Comparison of ENCODE assay signal across 16 cellular contexts in the genomic region with DNA sequence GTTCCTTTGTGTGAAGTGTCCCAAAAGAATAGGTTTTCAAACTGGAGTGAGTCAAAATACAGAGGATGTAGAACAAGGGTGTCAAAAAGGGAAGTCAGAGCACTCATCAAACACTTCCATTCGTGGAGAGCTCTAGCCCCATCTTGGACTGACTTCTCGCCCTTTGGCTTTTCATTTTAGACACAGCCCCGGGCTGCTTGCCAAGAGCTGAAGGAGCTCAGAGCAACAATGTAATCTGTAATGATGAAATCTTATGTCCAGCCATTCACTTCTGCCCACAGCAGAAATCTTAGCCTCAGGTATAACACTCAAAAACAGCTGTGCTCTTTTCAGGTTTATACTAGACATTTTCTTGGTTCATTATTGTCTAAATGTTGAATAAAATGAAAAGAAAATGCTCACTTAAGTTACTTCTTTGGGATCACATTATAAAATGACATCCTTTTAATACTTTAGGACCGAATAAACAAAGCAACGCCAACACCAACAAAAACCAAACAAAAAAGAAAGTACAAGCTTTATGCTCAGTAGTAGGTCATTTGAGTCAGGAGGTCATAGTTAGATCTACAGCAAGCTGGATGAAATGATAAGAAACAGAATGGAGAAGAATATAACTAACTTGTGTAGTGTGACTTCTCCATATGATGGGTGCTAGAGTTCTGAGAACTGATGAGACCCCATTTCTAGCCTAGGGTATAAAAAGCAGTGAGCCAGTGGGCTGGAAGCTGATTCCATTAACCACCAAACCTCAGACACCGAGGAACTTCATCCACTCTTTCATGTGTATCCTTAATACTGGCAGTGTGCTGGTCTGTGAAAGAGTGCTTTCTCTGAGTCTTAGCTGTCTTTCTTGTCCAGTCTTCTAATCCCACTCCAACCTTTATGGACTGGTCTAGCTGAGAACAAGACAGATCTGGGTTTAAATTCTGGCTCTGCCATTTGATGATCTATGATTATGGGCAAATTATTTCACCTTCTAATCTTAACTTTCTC.
A peak's percentile ranks its signal among the peaks of the same experiment; 100 is the strongest.
DNase-seq lines count a peak whose midpoint lies in the region; ATAC-seq, FAIRE-seq and TF ChIP-seq lines count a peak whose summit lies in the region.
"Had no signal": no experiment of that assay in that cellular context is flagged by ENCODE, and none has a peak within 500 bp of the region (broad histone marks: within the 10 kb centered on the region; RNA-seq: fewer than 3 reads in every experiment).

No MANE protein-coding gene starts in this region.

- peak overlapping the region; percentile 14 for H2AFZ ChIP-seq in endothelial cell of umbilical vein (ENCODE audit: low read depth, low read length)
- peak overlapping the region; percentile 14 for H2AFZ ChIP-seq in mesenchymal stem cell (ENCODE audit: low read depth, low read length)

- H3K79me2 ChIP-seq in endothelial cell of umbilical vein (ENCODE audit: control insufficient read depth, insufficient read depth, low read length): no peaks in the 10 kb centered on the region

- no peak overlapping the region for H3K27ac ChIP-seq in endothelial cell of umbilical vein (ENCODE audit: insufficient read depth, low read depth, low read length)
- no peak overlapping the region for H3K27ac ChIP-seq in mesenchymal stem cell (ENCODE audit: low read length, poor library complexity, severe bottlenecking)
- H3K27ac ChIP-seq in right lobe of liver: no peak overlapping the region
- H3K27ac ChIP-seq: coronary artery, Peyer's patch had no signal

- H3K4me2 ChIP-seq in endothelial cell of umbilical vein (ENCODE audit: insufficient read depth, low read length) (no peak overlapping the region), mesenchymal stem cell (ENCODE audit: low read length, poor library complexity, severe bottlenecking) (no peak overlapping the region)

- peak overlapping the region; percentile 98 for H2AK5ac ChIP-seq in mesenchymal stem cell (ENCODE audit: low read length, severe bottlenecking)

- no peak overlapping the region for H4K91ac ChIP-seq in mesenchymal stem cell (ENCODE audit: low read length)

- H3K4me3 ChIP-seq in endothelial cell of umbilical vein (replicated peaks in 1 of 3; ENCODE audit: insufficient read depth in 1 of 3, low read depth in 1 of 3, low read length in 3 of 3) (no peak overlapping the region), mesenchymal stem cell (ENCODE audit: insufficient read depth in 1 of 2, low read depth in 1 of 2, low read length in 2 of 2) (peak overlapping the region in 1 of 2 experiments; percentile 6), right lobe of liver (no peak overlapping the region)
- H3K4me3 ChIP-seq: coronary artery, Peyer's patch had no signal

- H2BK120ac ChIP-seq in mesenchymal stem cell (ENCODE audit: low read depth, low read length): no peak overlapping the region

- peak overlapping the region; percentile 84 to 85 for H2BK12ac ChIP-seq in mesenchymal stem cell (ENCODE audit: low read length in 2 of 2)

- H3K9me3 ChIP-seq in endothelial cell of umbilical vein (replicated peaks; ENCODE audit: control insufficient read depth, insufficient read depth, low read length): no peaks in the 10 kb centered on the region
- no peaks in the 10 kb centered on the region for H3K9me3 ChIP-seq in mesenchymal stem cell (ENCODE audit: control insufficient read depth, low read length)
- H3K9me3 ChIP-seq in right lobe of liver: no peaks in the 10 kb centered on the region

- FAIRE-seq in endothelial cell of umbilical vein (lab: Jason Lieb, UNC): no peak
- FAIRE-seq: H1 had no signal

- no peak overlapping the region for H2BK5ac ChIP-seq in mesenchymal stem cell (ENCODE audit: low read depth, low read length, poor library complexity, severe bottlenecking)

- H3K14ac ChIP-seq in mesenchymal stem cell (ENCODE audit: low read length in 2 of 2): no peak overlapping the region

- H3K9ac ChIP-seq in endothelial cell of umbilical vein (replicated peaks; ENCODE audit: extremely low read depth, insufficient read depth, low read length) (no peak overlapping the region), mesenchymal stem cell (ENCODE audit: low read length) (no peak overlapping the region)

- H3K36me3 ChIP-seq in endothelial cell of umbilical vein (ENCODE audit: control insufficient read depth in 2 of 2, extremely low read depth in 1 of 2, insufficient read depth in 2 of 2, low read length in 2 of 2): no peaks in the 10 kb centered on the region
- H3K36me3 ChIP-seq in mesenchymal stem cell (ENCODE audit: control insufficient read depth in 1 of 2, insufficient read depth in 2 of 2, low read depth in 1 of 2, low read length in 2 of 2): peaks cover 0 to 8% of the 10 kb centered on the region in 2 experiments
- H3K36me3 ChIP-seq in right lobe of liver: no peaks in the 10 kb centered on the region
- H3K36me3 ChIP-seq: Peyer's patch had no signal

- ATAC-seq in right lobe of liver (no peak), GM18909 (IDR thresholded peaks at IDR 0.05; ENCODE audit: poor library complexity, unreplicated experiment) (no peak)
- ATAC-seq: T-helper 17 cell had no signal

- no peak for TF ChIP-seq POLR2A in endothelial cell of umbilical vein (IDR thresholded peaks at IDR 0.05; ENCODE audit: low read depth, low read length)
- no peak for TF ChIP-seq POLR2A in right lobe of liver (IDR thresholded peaks at IDR 0.05)

- peak overlapping the region; percentile 84 for H2BK15ac ChIP-seq in mesenchymal stem cell (ENCODE audit: low read depth, poor library complexity, severe bottlenecking)

- POLR2A ChIA-PET in endothelial cell of umbilical vein (lab: Charles Lee): no interaction called here

- H3K27me3 ChIP-seq in endothelial cell of umbilical vein (ENCODE audit: control insufficient read depth in 2 of 2, insufficient read depth in 2 of 2, low read length in 2 of 2): no peaks in the 10 kb centered on the region
- H3K27me3 ChIP-seq in mesenchymal stem cell (ENCODE audit: control insufficient read depth in 1 of 2, insufficient read depth in 1 of 2, low read length in 2 of 2): no peaks in the 10 kb centered on the region
- H3K27me3 ChIP-seq in right lobe of liver: no peaks in the 10 kb centered on the region
- H3K27me3 ChIP-seq: Peyer's patch had no signal

- H3K4me1 ChIP-seq in endothelial cell of umbilical vein (ENCODE audit: control insufficient read depth, extremely low read depth, insufficient read depth, low read length) (peaks cover 4% of the 10 kb centered on the region), mesenchymal stem cell (ENCODE audit: control insufficient read depth, insufficient read depth, low read depth, low read length) (peaks cover 6% of the 10 kb centered on the region), right lobe of liver (no peaks in the 10 kb centered on the region)
- H3K4me1 ChIP-seq: Peyer's patch had no signal

- dilution Hi-C loops in endothelial cell of umbilical vein (cut with MboI; ENCODE audit: extremely low pct_ligation_motif_present, low sequenced_read_pairs): no loop called here

- H3K23ac ChIP-seq in mesenchymal stem cell (ENCODE audit: low read length in 2 of 2): no peak overlapping the region

- H4K20me1 ChIP-seq in endothelial cell of umbilical vein (replicated peaks; ENCODE audit: control insufficient read depth, extremely low read depth, insufficient read depth, low read length): no peaks in the 10 kb centered on the region

- WGBS in mesenchymal stem cell: 76% methylated on average over 4 of the region's 6 CpGs
- WGBS in right lobe of liver (ENCODE audit: insufficient coverage, low coverage, low lambda C conversion rate, missing lambda C conversion rate): 45% methylated on average over 5 of the region's 6 CpGs

- TF ChIP-seq CTCF in endothelial cell of umbilical vein (IDR thresholded peaks at IDR 0.05; ENCODE audit: extremely low read depth in 1 of 2, insufficient read depth in 1 of 2, low read depth in 1 of 2, low read length in 2 of 2) (no peak), right lobe of liver (IDR thresholded peaks at IDR 0.05) (no peak)

- H3K4ac ChIP-seq in mesenchymal stem cell (ENCODE audit: low read depth in 1 of 2, low read length in 2 of 2): no peak overlapping the region

- peak; percentile 63 for DNase-seq in EH (ENCODE audit: low read depth)
- peak; percentile 89 for DNase-seq in RPMI7951 (ENCODE audit: low read depth)
- no peak for DNase-seq in endothelial cell of umbilical vein (ENCODE audit: low read depth, low spot score)
- peak; percentile 58 for DNase-seq in mesenchymal stem cell
- DNase-seq in SKM-1 (lab: John Stamatoyannopoulos, UW; ENCODE audit: unreplicated experiment): no peak
- DNase-seq in NCI-H1105 (lab: John Stamatoyannopoulos, UW): no peak
- DNase-seq in right lobe of liver: no peak
- DNase-seq: activated CD4-positive, alpha-beta T cell treated with anti-CD3 and anti-CD28 coated beads, Interleukin-2, amount 10 ng/mL, durations not matched to agents 24 days and 14 days; activated naive CD8-positive, alpha-beta T cell treated with anti-CD3 and anti-CD28 coated beads for 36 hours; foreskin melanocyte; NCI-H1436 treated with DMSO at 0.1 percent for 48 hours; Peyer's patch; T-helper 17 cell had no signal

- CTCF ChIA-PET in endothelial cell of umbilical vein (lab: Charles Lee): interaction anchor here (1.3 kb wide), 1 partner anchor 8 kb away, joined by 6 read pairs; no protein-coding TSS in a partner anchor

- no peaks in the 10 kb centered on the region for H3K79me1 ChIP-seq in mesenchymal stem cell (replicated peaks; ENCODE audit: low read length, poor library complexity, severe bottlenecking)

- peak overlapping the region; percentile 66 to 68 for H3K18ac ChIP-seq in mesenchymal stem cell (ENCODE audit: low read depth in 1 of 2, low read length in 2 of 2)

- no TSS peak for BruUV-seq in endothelial cell of umbilical vein (replicated peaks; lab: Mats Ljungman, UMichigan)

- no peaks in the 10 kb centered on the region for H3K9me1 ChIP-seq in endothelial cell of umbilical vein (replicated peaks; ENCODE audit: control insufficient read depth, extremely low read depth, insufficient read depth, low read length)

- peak overlapping the region; percentile 19 for H4K8ac ChIP-seq in mesenchymal stem cell (ENCODE audit: low read length)

- intact Hi-C loops in endothelial cell of umbilical vein (cut with micrococcal nuclease) (no loop called here), right lobe of liver (cut with DNase I) (no loop called here)

TF ChIP-seq in endothelial cell of umbilical vein, 7 proteins besides CTCF, POLR2A, EP300 and RAD21 (continues in another document):
- TF ChIP-seq JUN (IDR thresholded peaks at IDR 0.05; ENCODE audit: borderline replicate concordance, insufficient read depth, insufficient read length, low read depth) (no peak), FOS (IDR thresholded peaks at IDR 0.05; ENCODE audit: borderline replicate concordance, insufficient read depth, low read length) (no peak), EZH2 (IDR thresholded peaks at IDR 0.05; ENCODE audit: borderline replicate concordance, low read depth, low read length, severe bottlenecking) (no peak), MYC (IDR thresholded peaks at IDR 0.05; ENCODE audit: low read depth, low read length) (no peak), POLR2AphosphoS5 (IDR thresholded peaks at IDR 0.05; ENCODE audit: insufficient read depth, low read depth, low read length) (no peak)
- TF ChIP-seq, protein P1, sequence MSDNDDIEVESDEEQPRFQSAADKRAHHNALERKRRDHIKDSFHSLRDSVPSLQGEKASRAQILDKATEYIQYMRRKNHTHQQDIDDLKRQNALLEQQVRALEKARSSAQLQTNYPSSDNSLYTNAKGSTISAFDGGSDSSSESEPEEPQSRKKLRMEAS (IDR thresholded peaks at IDR 0.05; ENCODE audit: insufficient read depth, insufficient read length): no peak

Comparison
In these comparisons a context has a peak if more than half of its experiments do, and no peak if none do; other contexts are left out.
1. DNase-seq: peak in EH (single experiment), RPMI7951 (single experiment) and mesenchymal stem cell (single experiment); none in endothelial cell of umbilical vein (single experiment), SKM-1 (single experiment), NCI-H1105 (single experiment) and right lobe of liver (0 of 3).